ENCODE assay signal across 15 cellular contexts in genomic region chr9:81822263-81822865, GRCh38.
"Had no signal": no experiment of that assay in that cellular context is flagged by ENCODE, and none has a peak within 500 bp of the region (broad histone marks: within the 10 kb centered on the region; RNA-seq: fewer than 3 reads in every experiment).

No MANE protein-coding gene starts in this region.

- H3K4me2 ChIP-seq: smooth muscle cell had no signal

- H3K4me1 ChIP-seq: parathyroid adenoma had no signal

- H3K4me3 ChIP-seq: dorsolateral prefrontal cortex, esophagus squamous epithelium, right lobe of liver, smooth muscle cell, suprapubic skin had no signal

- DNase-seq: activated CD4-positive, alpha-beta T cell treated with anti-CD3 and anti-CD28 coated beads, Interleukin-2, amount 50 U/mL, for 1 hour; activated naive CD4-positive, alpha-beta T cell; activated naive CD8-positive, alpha-beta T cell treated with anti-CD3 and anti-CD28 coated beads, Interleukin-2, amount 10 ng/mL, durations not matched to agents 7 days and 5 days; dorsolateral prefrontal cortex; esophagus squamous epithelium; glutamatergic neuron; hypothalamus; right lobe of liver; stimulated activated CD4-positive, alpha-beta T cell treated with anti-CD3 and anti-CD28 coated beads, Interleukin-4, amount 100 ng/mL, for 4 hours; trophoblast cell had no signal

- H3K9me3 ChIP-seq: esophagus squamous epithelium, right lobe of liver, suprapubic skin had no signal

- FAIRE-seq: bronchial epithelial cell had no signal

- ATAC-seq: activated CD4-positive, CD25-positive, alpha-beta regulatory T cell treated with anti-CD3 and anti-CD28 coated beads, Interleukin-2, amount 50 U/mL, for 24 hours; right lobe of liver had no signal

- H3K36me3 ChIP-seq: esophagus squamous epithelium, right lobe of liver, suprapubic skin had no signal

- H2AFZ ChIP-seq: parathyroid adenoma had no signal

- H3K27ac ChIP-seq: dorsolateral prefrontal cortex, parathyroid adenoma, right lobe of liver, suprapubic skin had no signal

- H3K9ac ChIP-seq: parathyroid adenoma had no signal

- H3K79me2 ChIP-seq: parathyroid adenoma had no signal

- H3K27me3 ChIP-seq: esophagus squamous epithelium, right lobe of liver, suprapubic skin had no signal
